ENCODE assay signal across 1 cellular context in genomic region chr19:45079063-45079910, GRCh38.
A peak's percentile ranks its signal among the peaks of the same experiment; 100 is the strongest.
TF ChIP-seq lines count a peak whose summit lies in the region.

TSS of gene GEMIN7 (plus strand) at chr19:45079260. CDS start at chr19:45090115, 10,855 bp downstream.

TF ChIP-seq in K562, 482 proteins besides CTCF, POLR2A, EP300 and RAD21 (continued from another document and continues in another):
- TF ChIP-seq TBL1XR1 (IDR thresholded peaks at IDR 0.05; ENCODE audit: low read length in 2 of 2) (peak in 1 of 2 experiments; percentile 85; a peak in 2 of 4 replicates), ZNF507 (tag; conservative IDR thresholded peaks at IDR 0.05) (no peak), ZNF384 (IDR thresholded peaks at IDR 0.05; ENCODE audit: low read depth, low read length) (peak; percentile 55; the same call in 1 of the 2 replicates), ZNF280A (IDR thresholded peaks at IDR 0.05; ENCODE audit: low read depth, partially characterized antibody) (no peak), HSF4 (CRISPR knock-in tag; IDR thresholded peaks at IDR 0.05; ENCODE audit: borderline replicate concordance) (peak; percentile 58; the same call in 1 of the 2 replicates), NKRF (IDR thresholded peaks at IDR 0.05; ENCODE audit: borderline replicate concordance) (peak; percentile 82; the same call in 1 of the 2 replicates), BRF1 (IDR thresholded peaks at IDR 0.05; ENCODE audit: borderline replicate concordance, extremely low read depth, insufficient read length) (no peak), UBTF (IDR thresholded peaks at IDR 0.05; ENCODE audit: borderline replicate concordance in 1 of 2, low read depth in 2 of 2, low read length in 2 of 2) (peak; percentile 44 to 85; a peak in 3 of 4 replicates), HDAC1 (IDR thresholded peaks at IDR 0.05) (0 out of 4 replicates have a peak, but pooled peaks of 1 of the 2 experiments have one; percentile 76), CTBP1 (IDR thresholded peaks at IDR 0.05; ENCODE audit: borderline replicate concordance) (peak; percentile 91), CBX5 (IDR thresholded peaks at IDR 0.05; ENCODE audit: borderline replicate concordance, low read depth) (no peak), SNIP1 (IDR thresholded peaks at IDR 0.05; ENCODE audit: low read depth) (no peak), POLR3G (IDR thresholded peaks at IDR 0.05; ENCODE audit: extremely low read depth, insufficient read length, insufficient replicate concordance) (no peak), MXD1 (CRISPR knock-in tag; IDR thresholded peaks at IDR 0.05; ENCODE audit: borderline replicate concordance, poor library complexity, severe bottlenecking) (peak; percentile 95), HNRNPUL1 (IDR thresholded peaks at IDR 0.05; ENCODE audit: low read length) (no peak), SMAD3 (CRISPR knock-in tag; conservative IDR thresholded peaks at IDR 0.05) (no peak), E4F1 (CRISPR knock-in tag; IDR thresholded peaks at IDR 0.05; ENCODE audit: borderline replicate concordance) (peak; percentile 32; the same call in 1 of the 2 replicates), ARID1B (IDR thresholded peaks at IDR 0.05) (no peak), USF1 (CRISPR knock-in tag; IDR thresholded peaks at IDR 0.05) (peak; percentile 93), CREB3L1 (IDR thresholded peaks at IDR 0.05; ENCODE audit: borderline replicate concordance, low read depth) (peak; percentile 68; the same call in 1 of the 2 replicates), RB1 (IDR thresholded peaks at IDR 0.05; ENCODE audit: low read depth) (peak; percentile 98), GTF2F1 (IDR thresholded peaks at IDR 0.05; ENCODE audit: low read depth, low read length) (no peak), GTF3C2 (IDR thresholded peaks at IDR 0.05; ENCODE audit: borderline replicate concordance, extremely low read depth, insufficient read length) (no peak), POU5F1 (IDR thresholded peaks at IDR 0.05; ENCODE audit: borderline replicate concordance, low read depth, low read length, partially characterized antibody) (no peak), POLR3A (IDR thresholded peaks at IDR 0.05; ENCODE audit: borderline replicate concordance, extremely low read depth, insufficient read depth, insufficient read length) (no peak), SIN3A (IDR thresholded peaks at IDR 0.05; ENCODE audit: borderline replicate concordance in 2 of 2, control insufficient read depth in 1 of 2, low read depth in 2 of 2, low read length in 2 of 2) (peak; percentile 80 to 91; a peak in 2 of 4 replicates), ZNF133 (CRISPR knock-in tag; IDR thresholded peaks at IDR 0.05) (no peak), COPS2 (conservative IDR thresholded peaks at IDR 0.05) (no peak), CHAMP1 (IDR thresholded peaks at IDR 0.05) (no peak), BCOR (IDR thresholded peaks at IDR 0.05) (no peak), LCOR (CRISPR knock-in tag; IDR thresholded peaks at IDR 0.05) (no peak), MED1 (CRISPR knock-in tag; IDR thresholded peaks at IDR 0.05; ENCODE audit: borderline replicate concordance) (peak; percentile 88; the same call in 1 of the 2 replicates), EGR1 (conservative IDR thresholded peaks at IDR 0.05) (no peak; the same call in 1 of the 2 replicates), ZBTB33 (CRISPR knock-in tag; IDR thresholded peaks at IDR 0.05) (peak; percentile 83), NUFIP1 (IDR thresholded peaks at IDR 0.05; ENCODE audit: partially characterized antibody) (no peak), PCBP1 (IDR thresholded peaks at IDR 0.05; ENCODE audit: low read depth, low read length, poor library complexity, severe bottlenecking) (peak; percentile 90), MCM7 (IDR thresholded peaks at IDR 0.05) (no peak), SP2 (IDR thresholded peaks at IDR 0.05; ENCODE audit: extremely low read depth, low read depth, low read length, poor library complexity, severe bottlenecking) (peak; percentile 37)
